24 cellular contexts compared by ENCODE assay signal in the genomic region with DNA sequence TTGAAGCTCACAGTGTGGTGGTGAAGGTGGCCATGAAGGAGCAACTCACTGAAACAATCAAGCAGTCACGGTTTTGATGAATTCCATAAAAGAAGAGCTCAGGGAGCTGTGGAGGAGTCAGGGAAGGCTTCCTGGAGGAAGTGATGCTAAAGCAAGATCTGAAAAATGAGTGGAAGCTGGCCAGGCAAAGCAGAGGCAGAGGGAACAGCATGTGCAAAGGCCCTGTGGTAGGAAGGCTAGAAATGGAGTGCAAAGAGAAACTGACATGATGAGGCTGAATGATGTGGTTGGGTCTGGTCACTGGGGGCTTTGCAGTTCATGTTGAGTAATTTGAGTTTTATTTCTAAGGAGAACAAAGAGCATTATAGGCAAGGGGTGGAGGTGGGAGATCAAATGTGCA. TPM values are rescaled to one million over a fixed set of nuclear protein-coding genes. Genes with fewer than 3 reads are reported as not detected.
A peak's percentile ranks its signal among the peaks of the same experiment; 100 is the strongest.
DNase-seq lines count a peak whose midpoint lies in the region; ATAC-seq, FAIRE-seq and TF ChIP-seq lines count a peak whose summit lies in the region.
"Had no signal": no experiment of that assay in that cellular context is flagged by ENCODE, and none has a peak within 500 bp of the region (broad histone marks: within the 10 kb centered on the region; RNA-seq: fewer than 3 reads in every experiment).

No MANE protein-coding gene starts in this region.

- no peaks in the 10 kb centered on the region for H3K36me3 ChIP-seq in CD4-positive, CD25-positive, alpha-beta regulatory T cell (ENCODE audit: control insufficient read depth, insufficient read depth, low read length)
- H3K36me3 ChIP-seq in CD8-positive, alpha-beta T cell (ENCODE audit: insufficient read depth, low read length), result no peaks in the 10 kb centered on the region
- H3K36me3 ChIP-seq in K562 (ENCODE audit: control insufficient read depth, insufficient read depth, low read length), result no peaks in the 10 kb centered on the region

- peaks cover 3 to 4% of the 10 kb centered on the region in 2 experiments for H3K9me3 ChIP-seq in CD4-positive, CD25-positive, alpha-beta regulatory T cell (ENCODE audit: control insufficient read depth in 2 of 2, low read length in 2 of 2)
- peaks cover 8% of the 10 kb centered on the region for H3K9me3 ChIP-seq in CD8-positive, alpha-beta T cell (ENCODE audit: low read length)
- no peaks in the 10 kb centered on the region for H3K9me3 ChIP-seq in K562 (replicated peaks; ENCODE audit: control insufficient read depth, insufficient read depth, low read depth, low read length)

- peaks cover 49% of the 10 kb centered on the region for H3K9me3 Mint-ChIP-seq in activated naive CD4-positive, alpha-beta T cell treated with anti-CD3 and anti-CD28 coated beads for 36 hours
- peaks cover 56% of the 10 kb centered on the region for H3K9me3 Mint-ChIP-seq in activated naive CD4-positive, alpha-beta T cell treated with anti-CD3 and anti-CD28 coated beads, Interleukin-2, amount 10 ng/mL, durations not matched to agents 7 days and 5 days
- H3K9me3 Mint-ChIP-seq in CD4-positive, CD25-positive, alpha-beta regulatory T cell, result peaks cover 0 to 20% (median 6%) of the 10 kb centered on the region in 7 donors
- H3K9me3 Mint-ChIP-seq in CD8-positive, alpha-beta T cell, result peaks cover 16% of the 10 kb centered on the region

- TF ChIP-seq CTCF in CD8-positive, alpha-beta T cell (IDR thresholded peaks at IDR 0.05), result no peak
- no peak for TF ChIP-seq CTCF in K562 (IDR thresholded peaks at IDR 0.05 in 2 of 3, conservative IDR thresholded peaks at IDR 0.05 in 1 of 3; ENCODE audit: insufficient read depth in 2 of 3, low read depth in 1 of 3, low read length in 3 of 3)

- no peak overlapping the region for H3K4me3 ChIP-seq in CD4-positive, CD25-positive, alpha-beta regulatory T cell (ENCODE audit: low read depth, low read length)
- H3K4me3 ChIP-seq in CD8-positive, alpha-beta T cell (ENCODE audit: low read depth, low read length), result no peak overlapping the region
- no peak overlapping the region for H3K4me3 ChIP-seq in K562
- H3K4me3 ChIP-seq: BLaER1 treated with 17β-estradiol and CSF1 and Interleukin-3, amounts not matched to agents 10 nM and 100 nM had no signal

- CTCF ChIA-PET in activated naive CD4-positive, alpha-beta T cell treated with anti-CD3 and anti-CD28 coated beads for 36 hours (lab: Charles Lee), result no interaction called here
- CTCF ChIA-PET in activated naive CD4-positive, alpha-beta T cell treated with anti-CD3 and anti-CD28 coated beads, Interleukin-2, amount 10 ng/mL, durations not matched to agents 7 days and 5 days (lab: Charles Lee), result no interaction called here
- CTCF ChIA-PET in CD8-positive, alpha-beta T cell (lab: Charles Lee), result interaction anchor here (1.2 kb wide), 1 partner anchor 31 kb away, joined by 5 read pairs; no protein-coding TSS in a partner anchor
- CTCF ChIA-PET in K562 (lab: Yijun Ruan, JAX; ENCODE audit: low intra/inter-chr PET ratio), result no interaction called here

- no peak overlapping the region for H3K4me3 Mint-ChIP-seq in activated naive CD4-positive, alpha-beta T cell treated with anti-CD3 and anti-CD28 coated beads for 36 hours
- no peak overlapping the region for H3K4me3 Mint-ChIP-seq in activated naive CD4-positive, alpha-beta T cell treated with anti-CD3 and anti-CD28 coated beads, Interleukin-2, amount 10 ng/mL, durations not matched to agents 7 days and 5 days
- no peak overlapping the region for H3K4me3 Mint-ChIP-seq in CD4-positive, CD25-positive, alpha-beta regulatory T cell
- H3K4me3 Mint-ChIP-seq in CD8-positive, alpha-beta T cell, result peak overlapping the region; percentile 16
- H3K4me3 Mint-ChIP-seq: B cell, H9 had no signal

- no peaks in the 10 kb centered on the region for H3K27me3 Mint-ChIP-seq in activated naive CD4-positive, alpha-beta T cell treated with anti-CD3 and anti-CD28 coated beads for 36 hours (ENCODE audit: low read depth)
- H3K27me3 Mint-ChIP-seq in activated naive CD4-positive, alpha-beta T cell treated with anti-CD3 and anti-CD28 coated beads, Interleukin-2, amount 10 ng/mL, durations not matched to agents 7 days and 5 days, result no peaks in the 10 kb centered on the region
- no peaks in the 10 kb centered on the region for H3K27me3 Mint-ChIP-seq in CD4-positive, CD25-positive, alpha-beta regulatory T cell
- H3K27me3 Mint-ChIP-seq in CD8-positive, alpha-beta T cell (ENCODE audit: low read depth), result no peaks in the 10 kb centered on the region

- H3K27ac Mint-ChIP-seq in activated naive CD4-positive, alpha-beta T cell treated with anti-CD3 and anti-CD28 coated beads for 36 hours, result peak overlapping the region; percentile 9
- no peak overlapping the region for H3K27ac Mint-ChIP-seq in activated naive CD4-positive, alpha-beta T cell treated with anti-CD3 and anti-CD28 coated beads, Interleukin-2, amount 10 ng/mL, durations not matched to agents 7 days and 5 days
- peak overlapping the region in 2 of 3 donors; percentile 15 to 88 for H3K27ac Mint-ChIP-seq in CD4-positive, CD25-positive, alpha-beta regulatory T cell
- no peak overlapping the region for H3K27ac Mint-ChIP-seq in CD8-positive, alpha-beta T cell
- H3K27ac Mint-ChIP-seq: B cell, H9 had no signal

- TF ChIP-seq POLR2A in K562 (conservative IDR thresholded peaks at IDR 0.05), result no peak

- peaks cover 19% of the 10 kb centered on the region for H3K4me1 ChIP-seq in CD4-positive, CD25-positive, alpha-beta regulatory T cell (ENCODE audit: control insufficient read depth, insufficient read depth, low read length, poor library complexity, severe bottlenecking)
- peaks cover 46% of the 10 kb centered on the region for H3K4me1 ChIP-seq in CD8-positive, alpha-beta T cell (ENCODE audit: insufficient read depth, low read length)
- H3K4me1 ChIP-seq in K562 (replicated peaks in 1 of 2; ENCODE audit: control insufficient read depth in 2 of 2, insufficient read depth in 2 of 2, low read length in 2 of 2), result peaks cover 0 to 3% of the 10 kb centered on the region in 2 experiments; a peak in 2 of 5 replicates

- 8% methylated on average over 1 of the region's 1 CpG for WGBS in K562 (ENCODE audit: insufficient coverage, low coverage, missing lambda C conversion rate)

- no peak overlapping the region for H3K27ac ChIP-seq in CD4-positive, CD25-positive, alpha-beta regulatory T cell (ENCODE audit: insufficient read depth, low read length, poor library complexity, severe bottlenecking)
- H3K27ac ChIP-seq in CD8-positive, alpha-beta T cell (ENCODE audit: low read depth, low read length), result no peak overlapping the region
- no peak overlapping the region for H3K27ac ChIP-seq in K562 (ENCODE audit: extremely low read depth, low read depth, low read length)
- H3K27ac ChIP-seq: BLaER1 treated with 17β-estradiol and CSF1 and Interleukin-3, amounts not matched to agents 10 nM and 100 nM had no signal

- peaks cover 68% of the 10 kb centered on the region for H3K36me3 Mint-ChIP-seq in activated naive CD4-positive, alpha-beta T cell treated with anti-CD3 and anti-CD28 coated beads for 36 hours (ENCODE audit: low read depth)
- peaks cover 54% of the 10 kb centered on the region for H3K36me3 Mint-ChIP-seq in activated naive CD4-positive, alpha-beta T cell treated with anti-CD3 and anti-CD28 coated beads, Interleukin-2, amount 10 ng/mL, durations not matched to agents 7 days and 5 days
- H3K36me3 Mint-ChIP-seq in CD4-positive, CD25-positive, alpha-beta regulatory T cell, result peaks cover 16% of the 10 kb centered on the region
- peaks cover 36% of the 10 kb centered on the region for H3K36me3 Mint-ChIP-seq in CD8-positive, alpha-beta T cell

- H3K27me3 ChIP-seq in CD4-positive, CD25-positive, alpha-beta regulatory T cell (ENCODE audit: control insufficient read depth, insufficient read depth, low read length), result peaks cover 8% of the 10 kb centered on the region
- H3K27me3 ChIP-seq in CD8-positive, alpha-beta T cell (ENCODE audit: insufficient read depth, low read length), result no peaks in the 10 kb centered on the region
- no peaks in the 10 kb centered on the region for H3K27me3 ChIP-seq in K562 (ENCODE audit: control insufficient read depth in 2 of 2, insufficient read depth in 2 of 2, low read length in 2 of 2)
- H3K27me3 ChIP-seq: BLaER1 treated with 17β-estradiol and CSF1 and Interleukin-3, amounts not matched to agents 10 nM and 100 nM had no signal

- H4K20me1 ChIP-seq in K562 (replicated peaks; ENCODE audit: control insufficient read depth, insufficient read depth, low read length), result no peaks in the 10 kb centered on the region
- H4K20me1 ChIP-seq: BLaER1 treated with 17β-estradiol and CSF1 and Interleukin-3, amounts not matched to agents 10 nM and 100 nM had no signal

- no peak overlapping the region for H3K4me2 ChIP-seq in K562 (ENCODE audit: insufficient read depth, low read length)
- H3K4me2 ChIP-seq: BLaER1 treated with 17β-estradiol and CSF1 and Interleukin-3, amounts not matched to agents 10 nM and 100 nM had no signal

- no TSS peak for BruUV-seq in K562 (replicated peaks; lab: Mats Ljungman, UMichigan)

- in situ Hi-C loops in K562 (cut with MboI), result no loop called here

- no peak for ATAC-seq in CD4-positive, CD25-positive, alpha-beta regulatory T cell (ENCODE audit: low read depth in 2 of 2)
- ATAC-seq in CD8-positive, alpha-beta T cell, result no peak
- no peak for ATAC-seq in K562
- no peak for ATAC-seq in HG03442 (IDR thresholded peaks at IDR 0.05; ENCODE audit: unreplicated experiment)

- FAIRE-seq in K562 (lab: Jason Lieb, UNC), result no peak
- FAIRE-seq: G401.6, GM12891, GM19239, H1, HTR-8/SVneo had no signal

- H3K79me2 ChIP-seq in K562 (ENCODE audit: control insufficient read depth, insufficient read depth, low read length), result no peaks in the 10 kb centered on the region

- no peak for TF ChIP-seq EP300 in K562 (IDR thresholded peaks at IDR 0.05; ENCODE audit: low read length)

- H3K4me1 Mint-ChIP-seq in activated naive CD4-positive, alpha-beta T cell treated with anti-CD3 and anti-CD28 coated beads for 36 hours (ENCODE audit: low read depth), result peaks cover 50% of the 10 kb centered on the region
- H3K4me1 Mint-ChIP-seq in activated naive CD4-positive, alpha-beta T cell treated with anti-CD3 and anti-CD28 coated beads, Interleukin-2, amount 10 ng/mL, durations not matched to agents 7 days and 5 days, result peaks cover 44% of the 10 kb centered on the region
- peaks cover 0 to 68% (median 27%) of the 10 kb centered on the region in 4 donors for H3K4me1 Mint-ChIP-seq in CD4-positive, CD25-positive, alpha-beta regulatory T cell
- H3K4me1 Mint-ChIP-seq in CD8-positive, alpha-beta T cell (ENCODE audit: low read depth), result peaks cover 68% of the 10 kb centered on the region
- H3K4me1 Mint-ChIP-seq: H9 had no signal

- POLR2A ChIA-PET in CD8-positive, alpha-beta T cell (lab: Charles Lee), result no interaction called here
- POLR2A ChIA-PET in K562 (lab: Yijun Ruan, JAX), result no interaction called here

- H3K9me1 ChIP-seq in K562 (ENCODE audit: control insufficient read depth, insufficient read depth, low read length), result no peaks in the 10 kb centered on the region

- no peak overlapping the region for H3K9ac ChIP-seq in K562 (ENCODE audit: insufficient read depth in 1 of 2, low read depth in 2 of 2, low read length in 2 of 2)
- H3K9ac ChIP-seq: BLaER1 treated with 17β-estradiol and CSF1 and Interleukin-3, amounts not matched to agents 10 nM and 100 nM had no signal

- H2AFZ ChIP-seq in K562 (ENCODE audit: low read depth, low read length), result no peak overlapping the region

- TF ChIP-seq RAD21 in K562 (CRISPR knock-in tag; conservative IDR thresholded peaks at IDR 0.05 in 1 of 2, IDR thresholded peaks at IDR 0.05 in 1 of 2), result no peak

- intact Hi-C loops in activated naive CD4-positive, alpha-beta T cell treated with anti-CD3 and anti-CD28 coated beads for 36 hours (cut with micrococcal nuclease), result loop anchor here (5.0 kb wide), 2 partner anchors 33 to 217 kb away; no protein-coding TSS in a partner anchor
- intact Hi-C loops in CD8-positive, alpha-beta T cell (cut with DNase I, micrococcal nuclease), result no loop called here
- intact Hi-C loops in K562 (cut with micrococcal nuclease), result no loop called here

- no peak for DNase-seq in activated naive CD4-positive, alpha-beta T cell treated with anti-CD3 and anti-CD28 coated beads for 36 hours
- DNase-seq in activated naive CD4-positive, alpha-beta T cell treated with anti-CD3 and anti-CD28 coated beads, Interleukin-2, amount 10 ng/mL, durations not matched to agents 7 days and 5 days, result no peak
- no peak for DNase-seq in CD4-positive, CD25-positive, alpha-beta regulatory T cell
- DNase-seq in CD8-positive, alpha-beta T cell, result no peak
- DNase-seq in K562 (ENCODE audit: extremely low read depth in 1 of 4, low spot score in 3 of 4) (no peak), Ammon's horn (ENCODE audit: low spot score) (no peak), RKO (ENCODE audit: low spot score) (no peak)
- DNase-seq: 8988T, Calu3, DMS 273 treated with DMSO at 0.1 percent for 48 hours, DMS53, DND-41, H9, IMR-90 had no signal

RNA-seq across cellular contexts. Expression of gene ADGRE1, which starts 6.9 kb away (rescaled TPM):
- 10 to 100 TPM in 1 of 2 experiments, 1 to 10 TPM in 1; 9.1 to 11.2 TPM for total RNA-seq in activated naive CD4-positive, alpha-beta T cell treated with anti-CD3 and anti-CD28 coated beads for 36 hours
- total RNA-seq in CD4-positive, CD25-positive, alpha-beta regulatory T cell, result 2.4 TPM
- polyA plus RNA-seq in CD4-positive, CD25-positive, alpha-beta regulatory T cell, result 1 to 10 TPM in 3 of 4 donors, under 1 TPM in 1; 0.92 to 2.0 (median 1.2) TPM
- 1 to 10 TPM; 1.4 to 1.6 TPM for total RNA-seq in CD8-positive, alpha-beta T cell
- total RNA-seq in K562 (2011; cell fraction: chromatin; rRNA removed; ENCODE audit: low replicate concordance), result not detected in 2 replicates
- not detected in 2 replicates for total RNA-seq in K562 (2011; cell fraction: nucleolus; rRNA removed)
- total RNA-seq in K562 (2011; cell fraction: nucleoplasm; rRNA removed), result not detected in 2 replicates
- total RNA-seq in K562 (2014; rRNA removed) (0.08 and 0.09 TPM in 2 replicates), K562 (2014; rRNA removed; fragmentation: Illumina TruSeq; extraction: Trizol) (0.22 and 0.45 TPM in 2 replicates), K562 (2015; rRNA removed; fragmentation: Illumina TruSeq; extraction: Trizol) (0.25 and 0.26 TPM in 2 replicates), K562 (2021) (0.07 and 0.49 TPM in 2 replicates)
- polyA plus RNA-seq in K562 (2011; rRNA removed) (0.19 and 0.25 TPM in 2 replicates), K562 (2014; fragmentation: Illumina TruSeq; extraction: Trizol) (0.25 and 0.30 TPM in 2 replicates), K562 (2014; fragmentation: Nextera tagmentation; extraction: Ambion mirVana) (under 1 TPM in 1 of 2 experiments, not detected in 1; 0.28 TPM), K562 (2014; rRNA removed) (0.24 and 0.31 TPM in 2 replicates)
- 0.03 TPM in 2 replicates for polyA plus RNA-seq in K562 (2011; cell fraction: cytosol; rRNA removed)
- 0.06 TPM in 1 of 2 replicates, not detected in the other for polyA plus RNA-seq in K562 (2011; cell fraction: nucleus; rRNA removed)
- 0.09 and 1.4 TPM in 2 replicates for polyA plus RNA-seq in K562 (2012)
- 0.28 TPM in 1 of 2 replicates, not detected in the other for polyA minus RNA-seq in K562 (2011; rRNA and poly(A)+ RNA removed)
- polyA minus RNA-seq in K562 (2011; cell fraction: cytosol; rRNA and poly(A)+ RNA removed), result not detected in 2 replicates
- not detected in 2 replicates for polyA minus RNA-seq in K562 (2011; cell fraction: nucleus; rRNA and poly(A)+ RNA removed)
- total RNA-seq: A673, B cell, Calu3, H1, H9, IMR-90 had no signal
- polyA plus RNA-seq: AG04450, H1, IMR-90 had no signal

Comparison
In these comparisons a context has a peak if more than half of its experiments do, and no peak if none do; other contexts are left out.
1. H3K27ac Mint-ChIP-seq: peak in activated naive CD4-positive, alpha-beta T cell treated with anti-CD3 and anti-CD28 coated beads for 36 hours (single experiment) and CD4-positive, CD25-positive, alpha-beta regulatory T cell (2 of 3); none in activated naive CD4-positive, alpha-beta T cell treated with anti-CD3 and anti-CD28 coated beads, Interleukin-2, amount 10 ng/mL, durations not matched to agents 7 days and 5 days (single experiment) and CD8-positive, alpha-beta T cell (single experiment).